Comparison of ENCODE assay signal across 1 cellular context in the genomic region with DNA sequence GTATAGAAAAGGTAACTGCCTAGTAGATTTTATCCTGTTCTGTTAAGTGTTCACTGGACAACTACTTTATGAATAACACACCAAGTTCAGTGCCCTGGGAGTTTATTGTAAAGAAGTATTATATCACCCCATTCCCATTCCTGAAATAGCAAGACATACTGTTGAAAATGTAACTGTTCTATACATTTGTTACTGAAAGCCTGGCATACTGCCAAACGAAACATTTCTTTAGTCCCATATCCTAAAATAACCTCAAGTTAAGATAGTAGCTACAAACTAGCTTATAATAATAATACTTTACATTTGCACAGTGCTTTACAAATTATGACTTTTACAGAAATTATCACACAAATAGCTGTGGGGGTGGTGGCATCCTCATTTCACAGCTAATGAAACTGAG.
A peak's percentile ranks its signal among the peaks of the same experiment; 100 is the strongest.
TF ChIP-seq lines count a peak whose summit lies in the region.

No MANE protein-coding gene starts in this region.

TF ChIP-seq in K562, 482 proteins besides CTCF, POLR2A, EP300 and RAD21:
- TF ChIP-seq NFIX (CRISPR knock-in tag; IDR thresholded peaks at IDR 0.05; ENCODE audit: low read depth) (peak; percentile 40; the same call in 1 of the 2 replicates), NFIC (IDR thresholded peaks at IDR 0.05) (peak; percentile 89), CBFB (CRISPR knock-in tag; IDR thresholded peaks at IDR 0.05) (no peak), ZNF699 (CRISPR knock-in tag; IDR thresholded peaks at IDR 0.05; ENCODE audit: insufficient replicate concordance) (no peak), CBX5 (IDR thresholded peaks at IDR 0.05; ENCODE audit: borderline replicate concordance, low read depth) (no peak)
- TF ChIP-seq, protein P1, sequence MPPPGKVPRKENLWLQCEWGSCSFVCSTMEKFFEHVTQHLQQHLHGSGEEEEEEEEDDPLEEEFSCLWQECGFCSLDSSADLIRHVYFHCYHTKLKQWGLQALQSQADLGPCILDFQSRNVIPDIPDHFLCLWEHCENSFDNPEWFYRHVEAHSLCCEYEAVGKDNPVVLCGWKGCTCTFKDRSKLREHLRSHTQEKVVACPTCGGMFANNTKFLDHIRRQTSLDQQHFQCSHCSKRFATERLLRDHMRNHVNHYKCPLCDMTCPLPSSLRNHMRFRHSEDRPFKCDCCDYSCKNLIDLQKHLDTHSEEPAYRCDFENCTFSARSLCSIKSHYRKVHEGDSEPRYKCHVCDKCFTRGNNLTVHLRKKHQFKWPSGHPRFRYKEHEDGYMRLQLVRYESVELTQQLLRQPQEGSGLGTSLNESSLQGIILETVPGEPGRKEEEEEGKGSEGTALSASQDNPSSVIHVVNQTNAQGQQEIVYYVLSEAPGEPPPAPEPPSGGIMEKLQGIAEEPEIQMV (tag; conservative IDR thresholded peaks at IDR 0.05; ENCODE audit: low read depth) = no peak
